ENCODE assay signal across 20 cellular contexts in genomic region chr3:31571325-31571724, GRCh38.
DNase-seq lines count a peak whose midpoint lies in the region; FAIRE-seq and TF ChIP-seq lines count a peak whose summit lies in the region.
"Had no signal": no experiment of that assay in that cellular context is flagged by ENCODE, and none has a peak within 500 bp of the region (broad histone marks: within the 10 kb centered on the region; RNA-seq: fewer than 3 reads in every experiment).

No MANE protein-coding gene starts in this region.

- H3K9me3 Mint-ChIP-seq in activated naive CD4-positive, alpha-beta T cell treated with anti-CD3 and anti-CD28 coated beads, Interleukin-2, amount 50 U/mL, for 24 hours: no peaks in the 10 kb centered on the region
- H3K9me3 Mint-ChIP-seq: CD4-positive, CD25-positive, alpha-beta regulatory T cell; GM23338 had no signal

- peak; percentile 52 for FAIRE-seq in H54 (lab: Jason Lieb, UNC)
- FAIRE-seq: GM18507 had no signal

- H3K4me1 Mint-ChIP-seq in activated naive CD4-positive, alpha-beta T cell treated with anti-CD3 and anti-CD28 coated beads, Interleukin-2, amount 50 U/mL, for 24 hours: peaks cover 51% of the 10 kb centered on the region

- H3K36me3 Mint-ChIP-seq in activated naive CD4-positive, alpha-beta T cell treated with anti-CD3 and anti-CD28 coated beads, Interleukin-2, amount 50 U/mL, for 24 hours: peaks cover 3% of the 10 kb centered on the region
- H3K36me3 Mint-ChIP-seq: CD4-positive, CD25-positive, alpha-beta regulatory T cell had no signal

- no peak overlapping the region for H3K4me3 Mint-ChIP-seq in activated naive CD4-positive, alpha-beta T cell treated with anti-CD3 and anti-CD28 coated beads, Interleukin-2, amount 50 U/mL, for 24 hours
- H3K4me3 Mint-ChIP-seq: GM23338 had no signal

- TF ChIP-seq POLR2A in H54 (IDR thresholded peaks at IDR 0.05; ENCODE audit: low read depth, low read length): no peak

- H3K27me3 Mint-ChIP-seq in activated naive CD4-positive, alpha-beta T cell treated with anti-CD3 and anti-CD28 coated beads, Interleukin-2, amount 50 U/mL, for 24 hours: no peaks in the 10 kb centered on the region
- H3K27me3 Mint-ChIP-seq: CD4-positive, CD25-positive, alpha-beta regulatory T cell had no signal

- H3K27ac Mint-ChIP-seq in activated naive CD4-positive, alpha-beta T cell treated with anti-CD3 and anti-CD28 coated beads, Interleukin-2, amount 50 U/mL, for 24 hours: peak overlapping the region; percentile 5
- H3K27ac Mint-ChIP-seq: CD4-positive, CD25-positive, alpha-beta regulatory T cell; GM23338 had no signal

- no peak for DNase-seq in activated naive CD4-positive, alpha-beta T cell treated with anti-CD3 and anti-CD28 coated beads, Interleukin-2, amount 50 U/mL, for 16 hours
- DNase-seq in H54 (ENCODE audit: insufficient read length, low spot score) (no peak), NCI-H526 treated with DMSO at 0.1 percent for 48 hours (lab: John Stamatoyannopoulos, UW) (peak; percentile 87), NCI-H2227 (lab: John Stamatoyannopoulos, UW; ENCODE audit: unreplicated experiment) (no peak), NCI-H1048 (lab: John Stamatoyannopoulos, UW) (no peak), cortex of kidney (lab: John Stamatoyannopoulos, UW) (no peak)
- DNase-seq: CD4-positive, CD25-positive, alpha-beta regulatory T cell; COR-L47; DND-41; KBM-7; MV-4-11; NCI-H1694 treated with DMSO at 0.1 percent for 48 hours; NCI-H2107; NCI-H524 treated with DMSO at 0.1 percent for 48 hours; PC-9; RPMI8226; SHP77 had no signal
